ENCODE assay signal across 1 cellular context in the genomic region with DNA sequence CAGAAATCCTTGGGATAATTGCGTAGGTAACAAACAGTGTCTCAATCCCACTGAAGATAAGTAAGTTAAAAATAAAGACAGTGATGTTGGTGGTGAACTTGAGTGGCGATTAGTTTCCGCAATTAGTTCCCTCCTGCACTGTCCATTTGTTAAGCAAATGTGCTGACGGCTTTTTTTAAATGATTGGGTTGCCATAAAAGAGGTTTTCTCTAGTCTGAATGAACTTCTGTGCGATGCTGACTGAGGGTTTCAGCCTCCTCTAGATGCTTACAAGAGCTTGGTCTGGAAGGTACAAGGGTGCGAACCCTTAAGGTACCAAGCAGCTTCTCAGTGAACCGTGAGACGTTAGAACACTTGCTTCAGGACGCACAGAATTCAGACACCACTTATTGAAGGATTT.
TF ChIP-seq lines count a peak whose summit lies in the region.

No MANE protein-coding gene starts in this region.

TF ChIP-seq in HepG2, 621 proteins besides CTCF, POLR2A, EP300 and RAD21:
- TF ChIP-seq MAFK (conservative IDR thresholded peaks at IDR 0.05 in 1 of 2, IDR thresholded peaks at IDR 0.05 in 1 of 2; ENCODE audit: low read length in 2 of 2) (peak in 1 of 2 experiments; percentile 26; a peak in 1 of 4 replicates), ZFP36L1 (CRISPR knock-in tag; IDR thresholded peaks at IDR 0.05) (no peak)
